ENCODE assay signal across 9 cellular contexts in genomic region chr16:87286839-87287626, GRCh38.
"Had no signal": no experiment of that assay in that cellular context is flagged by ENCODE, and none has a peak within 500 bp of the region (broad histone marks: within the 10 kb centered on the region; RNA-seq: fewer than 3 reads in every experiment).

No MANE protein-coding gene starts in this region.

- H3K27me3 Mint-ChIP-seq: IgD-negative memory B cell had no signal

- H3K4me1 Mint-ChIP-seq: GM23338, IgD-negative memory B cell had no signal

- DNase-seq: H9, HCEC 1CT, HFFc6, KG1 had no signal

- H3K4me2 ChIP-seq: GM23338 had no signal

- H2AFZ ChIP-seq: GM23338 had no signal

- H3K4me3 ChIP-seq: GM23338 had no signal

- H3K4me3 Mint-ChIP-seq: GM23338, H9, HFFc6, IgD-negative memory B cell had no signal

- ATAC-seq: GM23338 had no signal

- FAIRE-seq: H1, H54, HTR-8/SVneo had no signal

- H3K27ac Mint-ChIP-seq: GM23338, H9, HFFc6, IgD-negative memory B cell had no signal
